Comparison of ENCODE assay signal across 1 cellular context in the genomic region with DNA sequence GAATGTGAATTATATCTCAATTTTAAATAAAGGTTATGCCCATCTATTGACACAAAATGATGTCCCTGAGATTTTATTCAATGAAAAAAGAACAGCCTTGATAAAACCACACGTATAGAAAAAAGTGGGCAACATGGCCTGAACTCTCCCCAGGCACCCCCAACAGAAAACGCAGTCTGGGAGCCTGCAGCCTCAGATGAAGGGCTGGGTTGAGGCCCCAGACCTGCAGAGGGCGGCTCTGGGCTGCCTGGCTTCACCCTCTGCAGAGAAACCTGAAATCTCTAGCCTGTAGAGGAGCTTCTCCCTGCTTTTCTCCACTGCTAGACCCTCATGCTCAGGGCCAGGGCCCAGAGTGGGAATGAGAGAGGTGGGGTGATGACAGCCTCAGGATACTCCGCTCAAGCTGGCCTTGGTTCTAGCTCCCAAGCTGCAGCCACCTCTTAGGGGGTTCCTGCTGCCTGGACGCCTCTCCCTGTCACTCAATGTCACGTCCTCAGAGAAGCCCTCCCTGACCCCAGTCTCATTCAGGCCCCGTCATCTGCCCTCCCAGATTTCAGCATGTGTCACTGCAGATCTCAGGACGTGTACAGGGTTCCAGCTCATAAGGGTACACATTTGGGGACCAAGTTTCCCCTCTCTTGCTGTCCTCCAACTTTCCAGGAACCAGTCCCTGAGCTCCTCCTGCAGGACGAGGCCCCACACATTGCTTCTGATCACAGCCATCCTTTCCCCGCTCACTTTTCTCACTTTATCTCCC.
TF ChIP-seq lines count a peak whose summit lies in the region.

No MANE protein-coding gene starts in this region.

TF ChIP-seq in HepG2, 621 proteins besides CTCF, POLR2A, EP300 and RAD21 (continued from another document and continues in another):
- TF ChIP-seq ZNF598 (CRISPR knock-in tag; IDR thresholded peaks at IDR 0.05; ENCODE audit: borderline replicate concordance) (no peak), NFYC (CRISPR knock-in tag; IDR thresholded peaks at IDR 0.05) (no peak), ZNF33A (CRISPR knock-in tag; IDR thresholded peaks at IDR 0.05; ENCODE audit: borderline replicate concordance) (no peak), ZNF264 (CRISPR knock-in tag; IDR thresholded peaks at IDR 0.05) (0 out of 2 replicates have a peak, but pooled peaks have one; percentile 16), RFX3 (CRISPR knock-in tag; IDR thresholded peaks at IDR 0.05) (no peak), HNRNPK (IDR thresholded peaks at IDR 0.05; ENCODE audit: low read depth, low read length, poor library complexity, severe bottlenecking) (no peak), ZNF124 (CRISPR knock-in tag; IDR thresholded peaks at IDR 0.05) (no peak), CBX1 (IDR thresholded peaks at IDR 0.05; ENCODE audit: low read depth) (no peak), POGZ (CRISPR knock-in tag; IDR thresholded peaks at IDR 0.05) (0 out of 2 replicates have a peak, but pooled peaks have one; percentile 30), ZFP82 (CRISPR knock-in tag; IDR thresholded peaks at IDR 0.05; ENCODE audit: borderline replicate concordance) (no peak), SMARCC2 (IDR thresholded peaks at IDR 0.05) (no peak), NFKBIZ (CRISPR knock-in tag; IDR thresholded peaks at IDR 0.05) (no peak), ZNF234 (CRISPR knock-in tag; conservative IDR thresholded peaks at IDR 0.05) (no peak), MED8 (CRISPR knock-in tag; IDR thresholded peaks at IDR 0.05; ENCODE audit: insufficient replicate concordance) (peak; percentile 26), NFRKB (IDR thresholded peaks at IDR 0.05) (no peak), SPEN (CRISPR knock-in tag; IDR thresholded peaks at IDR 0.05; ENCODE audit: low read depth) (no peak), ZNF232 (CRISPR knock-in tag; IDR thresholded peaks at IDR 0.05; ENCODE audit: borderline replicate concordance) (no peak), GTF3A (CRISPR knock-in tag; conservative IDR thresholded peaks at IDR 0.05) (no peak), SRSF4 (IDR thresholded peaks at IDR 0.05; ENCODE audit: low read depth, low read length, poor library complexity, severe bottlenecking) (no peak), ZNF296 (CRISPR knock-in tag; conservative IDR thresholded peaks at IDR 0.05) (no peak), RFX1 (IDR thresholded peaks at IDR 0.05) (no peak), TGIF2 (CRISPR knock-in tag; IDR thresholded peaks at IDR 0.05) (peak; percentile 73; the same call in 1 of the 2 replicates), THYN1 (CRISPR knock-in tag; IDR thresholded peaks at IDR 0.05; ENCODE audit: borderline replicate concordance, low read depth) (no peak), MTF1 (CRISPR knock-in tag; IDR thresholded peaks at IDR 0.05) (no peak), SOX5 (CRISPR knock-in tag; IDR thresholded peaks at IDR 0.05; ENCODE audit: borderline replicate concordance) (no peak), KDM5A (IDR thresholded peaks at IDR 0.05; ENCODE audit: borderline replicate concordance, low read length) (no peak), HOXA7 (CRISPR knock-in tag; IDR thresholded peaks at IDR 0.05) (no peak), ZNF615 (CRISPR knock-in tag; IDR thresholded peaks at IDR 0.05; ENCODE audit: borderline replicate concordance) (no peak)
- TF ChIP-seq, protein P1, sequence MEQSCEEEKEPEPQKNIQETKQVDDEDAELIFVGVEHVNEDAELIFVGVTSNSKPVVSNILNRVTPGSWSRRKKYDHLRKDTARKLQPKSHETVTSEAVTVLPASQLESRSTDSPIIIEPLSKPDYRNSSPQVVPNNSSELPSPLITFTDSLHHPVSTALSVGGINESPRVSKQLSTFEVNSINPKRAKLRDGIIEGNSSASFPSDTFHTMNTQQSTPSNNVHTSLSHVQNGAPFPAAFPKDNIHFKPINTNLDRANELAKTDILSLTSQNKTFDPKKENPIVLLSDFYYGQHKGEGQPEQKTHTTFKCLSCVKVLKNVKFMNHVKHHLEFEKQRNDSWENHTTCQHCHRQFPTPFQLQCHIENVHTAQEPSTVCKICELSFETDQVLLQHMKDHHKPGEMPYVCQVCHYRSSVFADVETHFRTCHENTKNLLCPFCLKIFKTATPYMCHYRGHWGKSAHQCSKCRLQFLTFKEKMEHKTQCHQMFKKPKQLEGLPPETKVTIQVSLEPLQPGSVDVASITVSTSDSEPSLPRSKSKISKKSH (CRISPR knock-in tag; IDR thresholded peaks at IDR 0.05; ENCODE audit: borderline replicate concordance) = peak; percentile 59; the same call in 1 of the 2 replicates
- TF ChIP-seq, protein P2, sequence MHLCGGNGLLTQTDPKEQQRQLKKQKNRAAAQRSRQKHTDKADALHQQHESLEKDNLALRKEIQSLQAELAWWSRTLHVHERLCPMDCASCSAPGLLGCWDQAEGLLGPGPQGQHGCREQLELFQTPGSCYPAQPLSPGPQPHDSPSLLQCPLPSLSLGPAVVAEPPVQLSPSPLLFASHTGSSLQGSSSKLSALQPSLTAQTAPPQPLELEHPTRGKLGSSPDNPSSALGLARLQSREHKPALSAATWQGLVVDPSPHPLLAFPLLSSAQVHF (CRISPR knock-in tag; IDR thresholded peaks at IDR 0.05) = no peak
- TF ChIP-seq, protein P3, sequence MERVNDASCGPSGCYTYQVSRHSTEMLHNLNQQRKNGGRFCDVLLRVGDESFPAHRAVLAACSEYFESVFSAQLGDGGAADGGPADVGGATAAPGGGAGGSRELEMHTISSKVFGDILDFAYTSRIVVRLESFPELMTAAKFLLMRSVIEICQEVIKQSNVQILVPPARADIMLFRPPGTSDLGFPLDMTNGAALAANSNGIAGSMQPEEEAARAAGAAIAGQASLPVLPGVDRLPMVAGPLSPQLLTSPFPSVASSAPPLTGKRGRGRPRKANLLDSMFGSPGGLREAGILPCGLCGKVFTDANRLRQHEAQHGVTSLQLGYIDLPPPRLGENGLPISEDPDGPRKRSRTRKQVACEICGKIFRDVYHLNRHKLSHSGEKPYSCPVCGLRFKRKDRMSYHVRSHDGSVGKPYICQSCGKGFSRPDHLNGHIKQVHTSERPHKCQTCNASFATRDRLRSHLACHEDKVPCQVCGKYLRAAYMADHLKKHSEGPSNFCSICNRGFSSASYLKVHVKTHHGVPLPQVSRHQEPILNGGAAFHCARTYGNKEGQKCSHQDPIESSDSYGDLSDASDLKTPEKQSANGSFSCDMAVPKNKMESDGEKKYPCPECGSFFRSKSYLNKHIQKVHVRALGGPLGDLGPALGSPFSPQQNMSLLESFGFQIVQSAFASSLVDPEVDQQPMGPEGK (CRISPR knock-in tag; IDR thresholded peaks at IDR 0.05) = peak; percentile 50
- TF ChIP-seq, protein P4, sequence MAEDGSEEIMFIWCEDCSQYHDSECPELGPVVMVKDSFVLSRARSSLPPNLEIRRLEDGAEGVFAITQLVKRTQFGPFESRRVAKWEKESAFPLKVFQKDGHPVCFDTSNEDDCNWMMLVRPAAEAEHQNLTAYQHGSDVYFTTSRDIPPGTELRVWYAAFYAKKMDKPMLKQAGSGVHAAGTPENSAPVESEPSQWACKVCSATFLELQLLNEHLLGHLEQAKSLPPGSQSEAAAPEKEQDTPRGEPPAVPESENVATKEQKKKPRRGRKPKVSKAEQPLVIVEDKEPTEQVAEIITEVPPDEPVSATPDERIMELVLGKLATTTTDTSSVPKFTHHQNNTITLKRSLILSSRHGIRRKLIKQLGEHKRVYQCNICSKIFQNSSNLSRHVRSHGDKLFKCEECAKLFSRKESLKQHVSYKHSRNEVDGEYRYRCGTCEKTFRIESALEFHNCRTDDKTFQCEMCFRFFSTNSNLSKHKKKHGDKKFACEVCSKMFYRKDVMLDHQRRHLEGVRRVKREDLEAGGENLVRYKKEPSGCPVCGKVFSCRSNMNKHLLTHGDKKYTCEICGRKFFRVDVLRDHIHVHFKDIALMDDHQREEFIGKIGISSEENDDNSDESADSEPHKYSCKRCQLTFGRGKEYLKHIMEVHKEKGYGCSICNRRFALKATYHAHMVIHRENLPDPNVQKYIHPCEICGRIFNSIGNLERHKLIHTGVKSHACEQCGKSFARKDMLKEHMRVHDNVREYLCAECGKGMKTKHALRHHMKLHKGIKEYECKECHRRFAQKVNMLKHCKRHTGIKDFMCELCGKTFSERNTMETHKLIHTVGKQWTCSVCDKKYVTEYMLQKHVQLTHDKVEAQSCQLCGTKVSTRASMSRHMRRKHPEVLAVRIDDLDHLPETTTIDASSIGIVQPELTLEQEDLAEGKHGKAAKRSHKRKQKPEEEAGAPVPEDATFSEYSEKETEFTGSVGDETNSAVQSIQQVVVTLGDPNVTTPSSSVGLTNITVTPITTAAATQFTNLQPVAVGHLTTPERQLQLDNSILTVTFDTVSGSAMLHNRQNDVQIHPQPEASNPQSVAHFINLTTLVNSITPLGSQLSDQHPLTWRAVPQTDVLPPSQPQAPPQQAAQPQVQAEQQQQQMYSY (CRISPR knock-in tag; IDR thresholded peaks at IDR 0.05) = no peak
- TF ChIP-seq, protein P5, sequence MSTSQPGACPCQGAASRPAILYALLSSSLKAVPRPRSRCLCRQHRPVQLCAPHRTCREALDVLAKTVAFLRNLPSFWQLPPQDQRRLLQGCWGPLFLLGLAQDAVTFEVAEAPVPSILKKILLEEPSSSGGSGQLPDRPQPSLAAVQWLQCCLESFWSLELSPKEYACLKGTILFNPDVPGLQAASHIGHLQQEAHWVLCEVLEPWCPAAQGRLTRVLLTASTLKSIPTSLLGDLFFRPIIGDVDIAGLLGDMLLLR (CRISPR knock-in tag; IDR thresholded peaks at IDR 0.05) = no peak
- TF ChIP-seq, protein P6, sequence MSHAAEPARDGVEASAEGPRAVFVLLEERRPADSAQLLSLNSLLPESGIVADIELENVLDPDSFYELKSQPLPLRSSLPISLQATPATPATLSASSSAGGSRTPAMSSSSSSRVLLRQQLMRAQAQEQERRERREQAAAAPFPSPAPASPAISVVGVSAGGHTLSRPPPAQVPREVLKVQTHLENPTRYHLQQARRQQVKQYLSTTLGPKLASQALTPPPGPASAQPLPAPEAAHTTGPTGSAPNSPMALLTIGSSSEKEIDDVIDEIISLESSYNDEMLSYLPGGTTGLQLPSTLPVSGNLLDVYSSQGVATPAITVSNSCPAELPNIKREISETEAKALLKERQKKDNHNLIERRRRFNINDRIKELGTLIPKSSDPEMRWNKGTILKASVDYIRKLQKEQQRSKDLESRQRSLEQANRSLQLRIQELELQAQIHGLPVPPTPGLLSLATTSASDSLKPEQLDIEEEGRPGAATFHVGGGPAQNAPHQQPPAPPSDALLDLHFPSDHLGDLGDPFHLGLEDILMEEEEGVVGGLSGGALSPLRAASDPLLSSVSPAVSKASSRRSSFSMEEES (CRISPR knock-in tag; IDR thresholded peaks at IDR 0.05) = no peak
- TF ChIP-seq, protein P7, sequence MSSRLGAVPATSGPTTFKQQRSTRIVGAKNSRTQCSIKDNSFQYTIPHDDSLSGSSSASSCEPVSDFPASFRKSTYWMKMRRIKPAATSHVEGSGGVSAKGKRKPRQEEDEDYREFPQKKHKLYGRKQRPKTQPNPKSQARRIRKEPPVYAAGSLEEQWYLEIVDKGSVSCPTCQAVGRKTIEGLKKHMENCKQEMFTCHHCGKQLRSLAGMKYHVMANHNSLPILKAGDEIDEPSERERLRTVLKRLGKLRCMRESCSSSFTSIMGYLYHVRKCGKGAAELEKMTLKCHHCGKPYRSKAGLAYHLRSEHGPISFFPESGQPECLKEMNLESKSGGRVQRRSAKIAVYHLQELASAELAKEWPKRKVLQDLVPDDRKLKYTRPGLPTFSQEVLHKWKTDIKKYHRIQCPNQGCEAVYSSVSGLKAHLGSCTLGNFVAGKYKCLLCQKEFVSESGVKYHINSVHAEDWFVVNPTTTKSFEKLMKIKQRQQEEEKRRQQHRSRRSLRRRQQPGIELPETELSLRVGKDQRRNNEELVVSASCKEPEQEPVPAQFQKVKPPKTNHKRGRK (CRISPR knock-in tag; IDR thresholded peaks at IDR 0.05) = 0 out of 2 replicates have a peak, but pooled peaks have one; percentile 11
- TF ChIP-seq, protein P8, sequence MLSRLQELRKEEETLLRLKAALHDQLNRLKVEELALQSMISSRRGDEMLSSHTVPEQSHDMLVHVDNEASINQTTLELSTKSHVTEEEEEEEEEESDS (CRISPR knock-in tag; IDR thresholded peaks at IDR 0.05; ENCODE audit: borderline replicate concordance) = no peak
- TF ChIP-seq, protein P9, sequence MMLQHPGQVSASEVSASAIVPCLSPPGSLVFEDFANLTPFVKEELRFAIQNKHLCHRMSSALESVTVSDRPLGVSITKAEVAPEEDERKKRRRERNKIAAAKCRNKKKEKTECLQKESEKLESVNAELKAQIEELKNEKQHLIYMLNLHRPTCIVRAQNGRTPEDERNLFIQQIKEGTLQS (CRISPR knock-in tag; IDR thresholded peaks at IDR 0.05) = no peak
- TF ChIP-seq, protein P10, sequence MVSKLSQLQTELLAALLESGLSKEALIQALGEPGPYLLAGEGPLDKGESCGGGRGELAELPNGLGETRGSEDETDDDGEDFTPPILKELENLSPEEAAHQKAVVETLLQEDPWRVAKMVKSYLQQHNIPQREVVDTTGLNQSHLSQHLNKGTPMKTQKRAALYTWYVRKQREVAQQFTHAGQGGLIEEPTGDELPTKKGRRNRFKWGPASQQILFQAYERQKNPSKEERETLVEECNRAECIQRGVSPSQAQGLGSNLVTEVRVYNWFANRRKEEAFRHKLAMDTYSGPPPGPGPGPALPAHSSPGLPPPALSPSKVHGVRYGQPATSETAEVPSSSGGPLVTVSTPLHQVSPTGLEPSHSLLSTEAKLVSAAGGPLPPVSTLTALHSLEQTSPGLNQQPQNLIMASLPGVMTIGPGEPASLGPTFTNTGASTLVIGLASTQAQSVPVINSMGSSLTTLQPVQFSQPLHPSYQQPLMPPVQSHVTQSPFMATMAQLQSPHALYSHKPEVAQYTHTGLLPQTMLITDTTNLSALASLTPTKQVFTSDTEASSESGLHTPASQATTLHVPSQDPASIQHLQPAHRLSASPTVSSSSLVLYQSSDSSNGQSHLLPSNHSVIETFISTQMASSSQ (IDR thresholded peaks at IDR 0.05; ENCODE audit: low read depth) = no peak
- TF ChIP-seq, protein P10 (CRISPR knock-in tag; IDR thresholded peaks at IDR 0.05; ENCODE audit: borderline replicate concordance) = no peak
- TF ChIP-seq, protein P11, sequence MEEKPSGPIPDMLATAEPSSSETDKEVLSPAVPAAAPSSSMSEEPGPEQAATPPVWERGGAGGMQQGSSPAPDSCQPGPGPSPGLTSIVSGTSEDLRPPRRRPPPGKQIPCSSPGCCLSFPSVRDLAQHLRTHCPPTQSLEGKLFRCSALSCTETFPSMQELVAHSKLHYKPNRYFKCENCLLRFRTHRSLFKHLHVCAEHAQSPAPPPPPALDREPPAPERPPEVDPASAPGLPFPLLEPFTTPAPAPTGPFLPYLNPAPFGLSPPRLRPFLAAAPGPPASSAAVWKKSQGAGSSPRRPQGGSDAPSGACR (CRISPR knock-in tag; IDR thresholded peaks at IDR 0.05) = no peak
- TF ChIP-seq, protein P12, sequence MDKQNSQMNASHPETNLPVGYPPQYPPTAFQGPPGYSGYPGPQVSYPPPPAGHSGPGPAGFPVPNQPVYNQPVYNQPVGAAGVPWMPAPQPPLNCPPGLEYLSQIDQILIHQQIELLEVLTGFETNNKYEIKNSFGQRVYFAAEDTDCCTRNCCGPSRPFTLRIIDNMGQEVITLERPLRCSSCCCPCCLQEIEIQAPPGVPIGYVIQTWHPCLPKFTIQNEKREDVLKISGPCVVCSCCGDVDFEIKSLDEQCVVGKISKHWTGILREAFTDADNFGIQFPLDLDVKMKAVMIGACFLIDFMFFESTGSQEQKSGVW (CRISPR knock-in tag; IDR thresholded peaks at IDR 0.05; ENCODE audit: borderline replicate concordance) = no peak
